7 cellular contexts compared by ENCODE assay signal in the genomic region with DNA sequence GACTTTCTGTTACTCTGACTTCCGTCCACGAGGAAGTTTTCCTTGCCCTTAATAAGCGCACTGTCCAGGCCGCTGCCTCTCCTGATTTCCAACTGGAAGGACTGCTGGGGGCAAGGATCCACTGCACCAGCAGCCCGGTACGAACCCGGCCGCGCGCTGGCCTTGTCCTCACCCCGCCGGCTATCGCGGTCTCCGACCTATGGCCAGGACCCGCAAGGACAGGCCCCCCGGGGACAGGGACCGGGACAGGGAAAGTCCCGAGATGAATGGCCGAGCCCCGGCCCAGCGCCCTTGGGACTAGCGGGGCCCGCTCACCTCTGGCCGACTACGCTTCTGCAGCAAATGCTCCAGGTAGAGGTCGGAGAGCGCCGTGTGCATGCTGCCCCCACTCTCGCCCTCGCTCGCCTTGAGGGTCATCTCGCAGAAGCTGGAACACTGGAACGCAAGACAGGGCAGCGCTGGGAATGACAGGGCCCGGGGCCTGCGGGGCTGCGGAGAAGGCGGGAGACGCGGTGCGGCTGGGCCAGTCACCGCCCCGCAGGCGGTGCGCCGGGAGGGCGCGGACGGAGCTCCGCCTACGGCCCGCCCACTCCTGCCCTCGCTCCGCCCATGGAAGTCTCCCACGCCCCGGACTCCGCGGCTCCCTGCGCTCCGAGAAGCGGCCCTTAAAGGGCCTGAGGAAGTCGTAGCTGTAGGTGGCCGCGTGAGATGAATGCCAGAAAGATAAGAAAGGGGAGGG. TPM values are rescaled to one million over a fixed set of nuclear protein-coding genes. Genes with fewer than 3 reads are reported as not detected.
A peak's percentile ranks its signal among the peaks of the same experiment; 100 is the strongest.
DNase-seq lines count a peak whose midpoint lies in the region; ATAC-seq, FAIRE-seq and TF ChIP-seq lines count a peak whose summit lies in the region.

Gene MPP1, minus strand, starts transcription at position 529 of the 739 bp plus-strand sequence. Its CDS starts 112 bp downstream, at position 417.

- no peaks in the 10 kb centered on the region for H3K4me1 ChIP-seq in breast epithelium
- H3K4me1 ChIP-seq in small intestine (ENCODE audit: control insufficient read depth in 2 of 2, insufficient read depth in 1 of 2, low read depth in 1 of 2, low read length in 1 of 2) = no peaks in the 10 kb centered on the region

- intact Hi-C loops in breast epithelium (cut with DNase I; ENCODE audit: low total_unique reads) = no loop called here

- WGBS in small intestine, 3 donors = 1 to 35% (median 14%) methylated on average over 49 to 65 of the region's 65 CpGs

- DNase-seq in NCI-H128 (lab: John Stamatoyannopoulos, UW; ENCODE audit: unreplicated experiment) (peak; percentile 34), breast epithelium (ENCODE audit: low spot score in 2 of 2) (peak; percentile 32 to 55), iPS-NIHi7 (ENCODE audit: extremely low spot score) (peak; percentile 80), small intestine (peak; percentile 80)

- no peak for FAIRE-seq in small intestine (lab: Jason Lieb, UNC)

- H3K36me3 ChIP-seq in breast epithelium = no peaks in the 10 kb centered on the region
- no peaks in the 10 kb centered on the region for H3K36me3 ChIP-seq in small intestine (ENCODE audit: control insufficient read depth in 2 of 2, insufficient read depth in 2 of 2, low read length in 2 of 2)

- H3K4me3 ChIP-seq in WI38 (ENCODE audit: low read depth, low read length) (peak within 1 kb of the TSS; percentile 67), breast epithelium (peak within 1 kb of the TSS; percentile 58 to 68 (median 61)), small intestine (ENCODE audit: low read depth in 1 of 2, low read length in 2 of 2) (peak within 1 kb of the TSS; percentile 51 to 73)

- TF ChIP-seq CTCF in WI38 (IDR thresholded peaks at IDR 0.05; ENCODE audit: low read depth, low read length) (no peak), breast epithelium (IDR thresholded peaks at IDR 0.05) (no peak)

- peak; percentile 96 for ATAC-seq in HG02610 (IDR thresholded peaks at IDR 0.05; ENCODE audit: unreplicated experiment)

- H3K9me3 ChIP-seq in breast epithelium (no peaks in the 10 kb centered on the region), small intestine (ENCODE audit: control insufficient read depth, low read depth) (no peaks in the 10 kb centered on the region)

- TF ChIP-seq POLR2A in GM15510 (IDR thresholded peaks at IDR 0.05; ENCODE audit: borderline replicate concordance, extremely low read depth, insufficient read length) (peak; percentile 56), breast epithelium (IDR thresholded peaks at IDR 0.05) (no peak)

- H3K27ac ChIP-seq in breast epithelium (peak within 1 kb of the TSS; percentile 26 to 78), small intestine (ENCODE audit: low read depth in 1 of 2, low read length in 1 of 2) (peak within 1 kb of the TSS; percentile 84 to 86)

- H3K27me3 ChIP-seq in breast epithelium = peaks cover 0 to 4% of the 10 kb centered on the region in 2 donors
- H3K27me3 ChIP-seq in small intestine (ENCODE audit: control insufficient read depth in 2 of 2, insufficient read depth in 2 of 2, low read length in 2 of 2) = no peaks in the 10 kb centered on the region

RNA-seq across cellular contexts. Expression of gene MPP1, which starts in this region (rescaled TPM):
- 10 to 100 TPM; 19.3 to 55.4 (median 24.3) TPM for total RNA-seq in breast epithelium
- polyA plus RNA-seq in small intestine = 100 to 1,000 TPM in 2 of 3 donors, 10 to 100 TPM in 1; 35.9 to 199 (median 132) TPM

Comparison
In these comparisons a context has a peak if more than half of its experiments do, and no peak if none do; other contexts are left out.
1. Peak in every context shown above with its lines: DNase-seq, ATAC-seq, H3K4me3 ChIP-seq and H3K27ac ChIP-seq.